Comparison of ENCODE assay signal across 23 cellular contexts in the genomic region with DNA sequence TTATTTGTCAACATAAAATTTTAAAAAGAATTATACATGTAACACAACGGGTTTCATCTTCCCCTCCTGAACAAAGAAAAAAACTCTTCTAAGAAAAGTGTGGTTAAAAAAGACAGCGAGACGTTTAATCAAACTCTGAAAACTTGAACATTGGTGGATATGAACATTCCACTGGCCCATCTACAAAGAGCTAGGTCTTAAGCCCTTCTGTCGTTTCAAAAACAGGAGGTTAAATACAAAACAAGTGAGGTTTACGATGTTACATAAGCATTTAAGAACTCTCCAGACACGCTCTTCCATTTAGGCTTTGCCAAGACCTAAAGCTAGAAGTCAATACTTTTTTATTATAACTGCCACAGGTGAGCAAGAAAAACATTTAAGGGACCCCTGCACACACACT.
"Had no signal": no experiment of that assay in that cellular context is flagged by ENCODE, and none has a peak within 500 bp of the region (broad histone marks: within the 10 kb centered on the region; RNA-seq: fewer than 3 reads in every experiment).

No MANE protein-coding gene starts in this region.

- H3K4me1 ChIP-seq: uterus had no signal

- H3K27ac Mint-ChIP-seq: natural killer cell; stimulated activated effector memory CD8-positive, alpha-beta T cell treated with anti-CD3 and anti-CD28 coated beads, Interleukin-12 subunit alpha, Interleukin-12 subunit beta, amount 100 ng/mL, for 72 hours had no signal

- H3K4me3 ChIP-seq: esophagus muscularis mucosa, gastrocnemius medialis, heart right ventricle, right atrium auricular region, suprapubic skin, tibial artery, upper lobe of left lung, uterus had no signal

- H3K36me3 Mint-ChIP-seq: natural killer cell; stimulated activated effector memory CD8-positive, alpha-beta T cell treated with anti-CD3 and anti-CD28 coated beads, Interleukin-12 subunit alpha, Interleukin-12 subunit beta, amount 100 ng/mL, for 72 hours had no signal

- H3K4me3 Mint-ChIP-seq: natural killer cell; neural crest cell; stimulated activated effector memory CD8-positive, alpha-beta T cell treated with anti-CD3 and anti-CD28 coated beads, Interleukin-12 subunit alpha, Interleukin-12 subunit beta, amount 100 ng/mL, for 72 hours had no signal

- H3K9me3 ChIP-seq: esophagus muscularis mucosa, gastrocnemius medialis, right atrium auricular region, suprapubic skin, tibial artery, upper lobe of left lung, uterus had no signal

- H3K9me3 Mint-ChIP-seq: natural killer cell; neural crest cell; stimulated activated effector memory CD8-positive, alpha-beta T cell treated with anti-CD3 and anti-CD28 coated beads, Interleukin-12 subunit alpha, Interleukin-12 subunit beta, amount 100 ng/mL, for 72 hours had no signal

- H3K27me3 ChIP-seq: esophagus muscularis mucosa, gastrocnemius medialis, right atrium auricular region, suprapubic skin, tibial artery, upper lobe of left lung, uterus had no signal

- H3K36me3 ChIP-seq: esophagus muscularis mucosa, gastrocnemius medialis, heart right ventricle, right atrium auricular region, suprapubic skin, tibial artery, upper lobe of left lung, uterus had no signal

- H3K27ac ChIP-seq: epithelial cell of prostate, right atrium auricular region, suprapubic skin, tibial artery, uterus had no signal

- ATAC-seq: gastrocnemius medialis; natural killer cell; stimulated activated effector memory CD8-positive, alpha-beta T cell treated with anti-CD3 and anti-CD28 coated beads, Interleukin-12 subunit alpha, Interleukin-12 subunit beta, amount 100 ng/mL, for 72 hours; stimulated activated naive CD8-positive, alpha-beta T cell treated with anti-CD3 and anti-CD28 coated beads, Interleukin-15, Interleukin-2, amounts not matched to agents 100 U/mL and 50 U/mL, for 24 hours had no signal

- DNase-seq: effector memory CD4-positive, alpha-beta T cell; gastrocnemius medialis; heart right ventricle; hypothalamus; kidney glomerular epithelial cell; mesendoderm; natural killer cell; posterior cingulate gyrus; small intestine; stimulated activated CD4-positive, alpha-beta T cell treated with anti-CD3 and anti-CD28 coated beads, Interleukin-12 subunit alpha, Interleukin-12 subunit beta, amount 100 ng/mL, for 4 hours; stimulated activated CD4-positive, alpha-beta T cell treated with anti-CD3 and anti-CD28 coated beads, Interleukin-2, amount 100 ng/mL, for 48 hours; stimulated activated CD8-positive, alpha-beta memory T cell treated with anti-CD3 and anti-CD28 coated beads, Interleukin-4, amount 100 ng/mL, for 48 hours; stimulated activated naive CD8-positive, alpha-beta T cell treated with anti-CD3 and anti-CD28 coated beads, Interleukin-15, Interleukin-2, amounts not matched to agents 100 U/mL and 50 U/mL, for 24 hours; tibial artery; upper lobe of left lung; uterus had no signal

- FAIRE-seq: islet of Langerhans, small intestine had no signal
